12 cellular contexts compared by ENCODE assay signal in genomic region chr3:195551381-195551978, GRCh38. TPM values are rescaled to one million over a fixed set of nuclear protein-coding genes. Genes with fewer than 3 reads are reported as not detected.
DNase-seq lines count a peak whose midpoint lies in the region; ATAC-seq and TF ChIP-seq lines count a peak whose summit lies in the region.
"Had no signal": no experiment of that assay in that cellular context is flagged by ENCODE, and none has a peak within 500 bp of the region (broad histone marks: within the 10 kb centered on the region; RNA-seq: fewer than 3 reads in every experiment).

No MANE protein-coding gene starts in this region.

- H3K27ac ChIP-seq in mammary epithelial cell (ENCODE audit: insufficient read depth, low read depth, low read length) (no peak overlapping the region), upper lobe of right lung (peak overlapping the region; percentile 28)

- H3K4me3 Mint-ChIP-seq in MCF 10A (ENCODE audit: unreplicated experiment), result no peak overlapping the region
- peak overlapping the region; percentile 43 for H3K4me3 Mint-ChIP-seq in activated naive CD8-positive, alpha-beta T cell treated with anti-CD3 and anti-CD28 coated beads, Interleukin-2, amount 10 ng/mL, durations not matched to agents 7 days and 5 days

- intact Hi-C loops in mammary epithelial cell (cut with micrococcal nuclease), result no loop called here
- intact Hi-C loops in MCF 10A (cut with micrococcal nuclease), result no loop called here
- intact Hi-C loops in mucosa of descending colon (cut with DNase I, micrococcal nuclease), result no loop called here
- intact Hi-C loops in upper lobe of right lung (cut with DNase I), result no loop called here

- peak overlapping the region; percentile 26 for H2AFZ ChIP-seq in mammary epithelial cell (ENCODE audit: low read depth, low read length)

- no peaks in the 10 kb centered on the region for H4K20me1 ChIP-seq in mammary epithelial cell (ENCODE audit: insufficient read depth, low read length)

- no peak for ATAC-seq in activated naive CD8-positive, alpha-beta T cell treated with anti-CD3 and anti-CD28 coated beads, Interleukin-2, amount 10 ng/mL, durations not matched to agents 7 days and 5 days (ENCODE audit: low read depth)
- ATAC-seq in mucosa of descending colon (peak; percentile 41), upper lobe of right lung (no peak), GM21367 (IDR thresholded peaks at IDR 0.05; ENCODE audit: unreplicated experiment) (no peak)

- no TSS peak for BruUV-seq in mammary epithelial cell (replicated peaks; lab: Mats Ljungman, UMichigan)
- no TSS peak for BruUV-seq in MCF 10A (replicated peaks; lab: Mats Ljungman, UMichigan)

- H3K4me3 ChIP-seq in mammary epithelial cell (replicated peaks in 1 of 3; ENCODE audit: insufficient read depth in 1 of 3, low read depth in 2 of 3, low read length in 3 of 3) (no peak overlapping the region), mucosa of descending colon (no peak overlapping the region), upper lobe of right lung (no peak overlapping the region)

- no peak overlapping the region for H3K9ac ChIP-seq in mammary epithelial cell (ENCODE audit: insufficient read depth, low read length)

- WGBS in mammary epithelial cell (ENCODE audit: low coverage, missing lambda C conversion rate), result 39% methylated on average over 7 of the region's 7 CpGs

- CTCF ChIA-PET in mammary epithelial cell (lab: Charles Lee; ENCODE audit: low non-redundant PET) (no interaction called here), MCF 10A (lab: Yijun Ruan, JAX) (interaction anchor here (0.6 kb wide), 1 partner anchor 282 kb away, joined by 3 read pairs; no protein-coding TSS in a partner anchor)

- peaks cover 6% of the 10 kb centered on the region for H3K4me1 ChIP-seq in mammary epithelial cell (ENCODE audit: insufficient read depth, low read length)
- peaks cover 32% of the 10 kb centered on the region for H3K4me1 ChIP-seq in mucosa of descending colon (ENCODE audit: low read depth)
- peaks cover 12% of the 10 kb centered on the region for H3K4me1 ChIP-seq in upper lobe of right lung

- no peaks in the 10 kb centered on the region for H3K9me3 Mint-ChIP-seq in MCF 10A (ENCODE audit: unreplicated experiment)
- no peaks in the 10 kb centered on the region for H3K9me3 Mint-ChIP-seq in activated naive CD8-positive, alpha-beta T cell treated with anti-CD3 and anti-CD28 coated beads, Interleukin-2, amount 10 ng/mL, durations not matched to agents 7 days and 5 days

- H3K4me2 ChIP-seq in mammary epithelial cell (ENCODE audit: insufficient read depth, low read depth, low read length), result no peak overlapping the region

- peaks cover 13% of the 10 kb centered on the region for H3K4me1 Mint-ChIP-seq in MCF 10A (ENCODE audit: insufficient read depth, unreplicated experiment)
- peaks cover 53% of the 10 kb centered on the region for H3K4me1 Mint-ChIP-seq in activated naive CD8-positive, alpha-beta T cell treated with anti-CD3 and anti-CD28 coated beads, Interleukin-2, amount 10 ng/mL, durations not matched to agents 7 days and 5 days

- in situ Hi-C loops in mammary epithelial cell (cut with MboI; ENCODE audit: low sequenced_read_pairs in 2 of 2), result no loop called here

- TF ChIP-seq CTCF in mammary epithelial cell (conservative IDR thresholded peaks at IDR 0.05 in 1 of 2, IDR thresholded peaks at IDR 0.05 in 1 of 2; ENCODE audit: extremely low read depth in 1 of 2, insufficient read depth in 1 of 2, low read depth in 1 of 2, low read length in 2 of 2), result no peak
- no peak for TF ChIP-seq CTCF in MCF 10A (IDR thresholded peaks at IDR 0.05; ENCODE audit: unreplicated experiment)
- TF ChIP-seq CTCF in mucosa of descending colon (IDR thresholded peaks at IDR 0.05), result no peak
- TF ChIP-seq CTCF in upper lobe of right lung (IDR thresholded peaks at IDR 0.05), result no peak
- no peak for TF ChIP-seq CTCF in GM20000 (IDR thresholded peaks at IDR 0.05; ENCODE audit: extremely low read depth, missing control alignments)

- POLR2A ChIA-PET in MCF 10A (lab: Yijun Ruan, JAX), result interaction anchor here (0.6 to 2.2 kb wide), 2 partner anchors 9 to 866 kb away, joined by 4 to 9 read pairs; partner anchors contain the start of genes FAM43A and PPP1R2
- POLR2A ChIA-PET in activated naive CD8-positive, alpha-beta T cell treated with anti-CD3 and anti-CD28 coated beads, Interleukin-2, amount 10 ng/mL, durations not matched to agents 7 days and 5 days (lab: Charles Lee), result interaction anchor here (0.7 to 4.4 kb wide), 5 partner anchors 8 to 342 kb away, joined by 3 to 21 read pairs (median 4); partner anchors contain the start of genes ACAP2, PPP1R2 and XXYLT1

- H3K9me3 ChIP-seq in mammary epithelial cell (replicated peaks; ENCODE audit: insufficient read depth, low read length), result no peaks in the 10 kb centered on the region
- no peaks in the 10 kb centered on the region for H3K9me3 ChIP-seq in mucosa of descending colon
- H3K9me3 ChIP-seq in upper lobe of right lung, result no peaks in the 10 kb centered on the region

- H3K36me3 ChIP-seq in mammary epithelial cell (ENCODE audit: insufficient read depth, low read length) (no peaks in the 10 kb centered on the region), mucosa of descending colon (ENCODE audit: low read depth) (no peaks in the 10 kb centered on the region), upper lobe of right lung (no peaks in the 10 kb centered on the region)

- DNase-seq in mammary epithelial cell, result no peak
- no peak for DNase-seq in MCF 10A (ENCODE audit: unreplicated experiment)
- DNase-seq in activated naive CD8-positive, alpha-beta T cell treated with anti-CD3 and anti-CD28 coated beads, Interleukin-2, amount 10 ng/mL, durations not matched to agents 7 days and 5 days, result no peak
- peak in 2 of 3 donors; percentile 43 to 61 for DNase-seq in mucosa of descending colon
- DNase-seq in upper lobe of right lung, result no peak
- no peak for DNase-seq in NCI-H524 (lab: John Stamatoyannopoulos, UW)
- DNase-seq in GM20000 (ENCODE audit: low spot score), result no peak
- DNase-seq: glutamatergic neuron, NCI-H1105 had no signal

- H3K36me3 Mint-ChIP-seq in MCF 10A (ENCODE audit: insufficient read depth, unreplicated experiment), result peaks cover 8% of the 10 kb centered on the region
- H3K36me3 Mint-ChIP-seq in activated naive CD8-positive, alpha-beta T cell treated with anti-CD3 and anti-CD28 coated beads, Interleukin-2, amount 10 ng/mL, durations not matched to agents 7 days and 5 days, result no peaks in the 10 kb centered on the region

- no peaks in the 10 kb centered on the region for H3K27me3 ChIP-seq in mammary epithelial cell (ENCODE audit: insufficient read depth, low read length)
- no peaks in the 10 kb centered on the region for H3K27me3 ChIP-seq in upper lobe of right lung

- H3K27me3 Mint-ChIP-seq in MCF 10A (ENCODE audit: insufficient read depth, unreplicated experiment), result peaks cover 19% of the 10 kb centered on the region
- no peaks in the 10 kb centered on the region for H3K27me3 Mint-ChIP-seq in activated naive CD8-positive, alpha-beta T cell treated with anti-CD3 and anti-CD28 coated beads, Interleukin-2, amount 10 ng/mL, durations not matched to agents 7 days and 5 days

- no peaks in the 10 kb centered on the region for H3K79me2 ChIP-seq in mammary epithelial cell (ENCODE audit: insufficient read depth, low read length)

- dilution Hi-C loops in mammary epithelial cell (cut with HindIII; ENCODE audit: low sequenced_read_pairs), result no loop called here

- no peak overlapping the region for H3K27ac Mint-ChIP-seq in MCF 10A (ENCODE audit: low read depth, unreplicated experiment)
- H3K27ac Mint-ChIP-seq in activated naive CD8-positive, alpha-beta T cell treated with anti-CD3 and anti-CD28 coated beads, Interleukin-2, amount 10 ng/mL, durations not matched to agents 7 days and 5 days, result peak overlapping the region; percentile 95

RNA-seq across cellular contexts. Expression of gene PPP1R2, which starts 8.4 kb away (rescaled TPM):
- total RNA-seq in mammary epithelial cell (100 to 1,000 TPM in 1 of 2 donors, 10 to 100 TPM in 1; 45.5 to 129 TPM), MCF 10A (2022) (53.0 and 68.6 TPM in 2 replicates), mucosa of descending colon (10 to 100 TPM; 42.6 to 60.0 (median 46.2) TPM), upper lobe of right lung (46.3 TPM)
- polyA plus RNA-seq in mammary epithelial cell, result 11.5 TPM
- polyA minus RNA-seq in mammary epithelial cell, result 34.8 TPM
- total RNA-seq in activated naive CD8-positive, alpha-beta T cell treated with anti-CD3 and anti-CD28 coated beads, Interleukin-2, amount 10 ng/mL, durations not matched to agents 7 days and 5 days, result 10 to 100 TPM; 85.3 to 93.6 TPM

RNA-seq across cellular contexts. Expression of gene APOD, which starts 32.3 kb away (rescaled TPM):
- total RNA-seq in mammary epithelial cell (10 to 100 TPM in 1 of 2 donors, not detected in 1; 31.7 TPM), MCF 10A (2022) (0.83 and 1.9 TPM in 2 replicates), mucosa of descending colon (10 to 100 TPM in 2 of 3 donors, 1 to 10 TPM in 1; 8.7 to 73.6 (median 10.7) TPM), upper lobe of right lung (59.4 TPM)
- polyA plus RNA-seq in mammary epithelial cell, result 0.86 TPM
- polyA minus RNA-seq in mammary epithelial cell, result not detected
- total RNA-seq in activated naive CD8-positive, alpha-beta T cell treated with anti-CD3 and anti-CD28 coated beads, Interleukin-2, amount 10 ng/mL, durations not matched to agents 7 days and 5 days, result not detected
- total RNA-seq: OCI-LY7 had no signal
- polyA plus RNA-seq: neural cell had no signal

Comparison
In these comparisons a context has a peak if more than half of its experiments do, and no peak if none do; other contexts are left out.
1. DNase-seq: peak in mucosa of descending colon (2 of 3); none in mammary epithelial cell (single experiment), MCF 10A (single experiment), activated naive CD8-positive, alpha-beta T cell treated with anti-CD3 and anti-CD28 coated beads, Interleukin-2, amount 10 ng/mL, durations not matched to agents 7 days and 5 days (single experiment), upper lobe of right lung (single experiment), NCI-H524 (0 of 2) and GM20000 (single experiment).